ENCODE assay signal across 13 cellular contexts in the genomic region with DNA sequence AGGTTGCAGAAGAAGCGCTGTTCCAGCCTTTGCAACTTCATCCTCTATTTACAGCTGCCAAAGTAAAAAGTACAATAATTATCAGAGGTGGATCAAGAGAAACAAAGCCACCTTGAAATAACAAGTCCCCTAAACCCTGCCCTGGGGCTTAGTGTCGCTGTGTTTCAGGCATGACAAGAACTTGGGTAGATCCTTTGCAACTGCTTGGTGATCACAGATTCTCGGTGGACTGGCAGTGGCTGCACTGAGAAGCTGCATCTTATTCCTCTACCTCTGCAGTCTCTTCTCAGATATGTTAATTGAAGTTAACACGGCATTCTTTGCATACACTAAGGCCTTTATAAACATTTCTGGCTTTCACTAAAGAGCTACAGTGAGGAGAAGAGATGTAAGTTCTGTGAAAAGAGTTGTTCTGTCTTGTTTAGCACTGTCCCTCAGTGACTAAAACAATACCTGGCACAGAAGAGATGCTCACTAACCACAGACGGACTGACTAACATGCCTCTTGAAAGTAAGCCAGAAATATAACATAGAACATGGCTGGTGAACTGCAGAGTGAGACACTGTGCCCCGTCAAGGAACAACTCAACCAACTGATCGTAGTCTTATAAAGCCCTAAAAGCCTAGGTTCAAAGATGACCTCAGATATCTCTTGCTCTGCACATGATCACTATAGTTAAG.
A peak's percentile ranks its signal among the peaks of the same experiment; 100 is the strongest.
DNase-seq lines count a peak whose midpoint lies in the region; ATAC-seq, FAIRE-seq and TF ChIP-seq lines count a peak whose summit lies in the region.
"Had no signal": no experiment of that assay in that cellular context is flagged by ENCODE, and none has a peak within 500 bp of the region (broad histone marks: within the 10 kb centered on the region; RNA-seq: fewer than 3 reads in every experiment).

No MANE protein-coding gene starts in this region.

- no peaks in the 10 kb centered on the region for H3K36me3 Mint-ChIP-seq in stimulated activated effector memory CD8-positive, alpha-beta T cell treated with anti-CD3 and anti-CD28 coated beads, Interleukin-12 subunit alpha, Interleukin-12 subunit beta, amount 100 ng/mL, for 72 hours

- H4K91ac ChIP-seq in H1 (replicated peaks; ENCODE audit: insufficient read length, low read length), result no peak overlapping the region

- H3K9me3 ChIP-seq in cardiac muscle cell (ENCODE audit: low read depth), result no peaks in the 10 kb centered on the region
- no peaks in the 10 kb centered on the region for H3K9me3 ChIP-seq in right atrium auricular region
- no peaks in the 10 kb centered on the region for H3K9me3 ChIP-seq in H1 (ENCODE audit: insufficient read depth in 2 of 2, low read depth in 1 of 2, low read length in 1 of 2)
- H3K9me3 ChIP-seq: left lung had no signal

- no peak overlapping the region for H2BK15ac ChIP-seq in H1 (ENCODE audit: low read length)

- no peaks in the 10 kb centered on the region for H3K23me2 ChIP-seq in H1 (ENCODE audit: low read depth, low read length)

- no peak overlapping the region for H3K56ac ChIP-seq in H1 (replicated peaks; ENCODE audit: insufficient read length, low read depth, low read length)

- no peak for TF ChIP-seq CTCF in cardiac muscle cell (IDR thresholded peaks at IDR 0.05; ENCODE audit: low read depth, low read length)
- no peak for TF ChIP-seq CTCF in right atrium auricular region (IDR thresholded peaks at IDR 0.05)
- TF ChIP-seq CTCF in H1 (IDR thresholded peaks at IDR 0.05; ENCODE audit: control extremely low read depth in 1 of 3, insufficient read depth in 1 of 3, low read depth in 1 of 3, low read length in 3 of 3), result no peak

- H4K5ac ChIP-seq in H1 (ENCODE audit: insufficient read length, low read depth, low read length), result no peak overlapping the region

- H3K79me2 ChIP-seq in H1 (ENCODE audit: control insufficient read depth in 1 of 2, insufficient read depth in 2 of 2, low read length in 2 of 2), result no peaks in the 10 kb centered on the region

- H3K23ac ChIP-seq in H1 (ENCODE audit: insufficient read length), result no peak overlapping the region

- H3K4me1 ChIP-seq in cardiac muscle cell (ENCODE audit: low read depth) (peaks cover 66% of the 10 kb centered on the region), right atrium auricular region (peaks cover 0 to 40% of the 10 kb centered on the region in 2 donors), H1 (replicated peaks in 1 of 4; ENCODE audit: control insufficient read depth in 3 of 4, insufficient read depth in 4 of 4, low read length in 3 of 4) (peaks cover 0 to 12% (median 3%) of the 10 kb centered on the region in 4 experiments; a peak in 4 of 7 replicates)
- H3K4me1 ChIP-seq: parathyroid adenoma had no signal

- no peak overlapping the region for H2BK5ac ChIP-seq in H1 (ENCODE audit: low read depth, low read length)

- H2BK120ac ChIP-seq in H1 (replicated peaks; ENCODE audit: low read depth, low read length), result no peak overlapping the region

- H3K27me3 ChIP-seq in cardiac muscle cell, result no peaks in the 10 kb centered on the region
- no peaks in the 10 kb centered on the region for H3K27me3 ChIP-seq in right atrium auricular region
- no peaks in the 10 kb centered on the region for H3K27me3 ChIP-seq in H1 (replicated peaks in 1 of 4; ENCODE audit: control insufficient read depth in 3 of 4, extremely low read depth in 1 of 4, insufficient read depth in 3 of 4, low read length in 3 of 4)
- H3K27me3 ChIP-seq: left lung had no signal

- H3K4me1 Mint-ChIP-seq in stimulated activated effector memory CD8-positive, alpha-beta T cell treated with anti-CD3 and anti-CD28 coated beads, Interleukin-12 subunit alpha, Interleukin-12 subunit beta, amount 100 ng/mL, for 72 hours, result peaks cover 14% of the 10 kb centered on the region

- no peak overlapping the region for H4K8ac ChIP-seq in H1 (ENCODE audit: extremely low read depth, insufficient read depth, low read length)

- 0 out of 4 replicates have a peak overlapping the region, but pooled peaks have one; percentile 3 to 19 for H3K4me2 ChIP-seq in H1 (ENCODE audit: insufficient read depth in 1 of 2, low read depth in 2 of 2, low read length in 2 of 2)

- TF ChIP-seq EP300 in H1 (IDR thresholded peaks at IDR 0.05; ENCODE audit: borderline replicate concordance in 1 of 2, low read depth in 2 of 2, low read length in 2 of 2), result no peak

- H2BK12ac ChIP-seq in H1 (ENCODE audit: low read depth, low read length), result no peak overlapping the region

- H2BK20ac ChIP-seq in H1 (ENCODE audit: low read length), result no peak overlapping the region

- no peaks in the 10 kb centered on the region for H4K20me1 ChIP-seq in H1 (replicated peaks in 1 of 2; ENCODE audit: control insufficient read depth in 1 of 2, insufficient read depth in 2 of 2, low read length in 2 of 2)

- no peak overlapping the region for H3K4ac ChIP-seq in H1 (replicated peaks; ENCODE audit: insufficient read length, low read depth, low read length)

- CTCF ChIA-PET in H1 (lab: Charles Lee; ENCODE audit: partially characterized antibody), result interaction anchor here (1.1 to 2.0 kb wide), 5 partner anchors 47 to 297 kb away, joined by 3 to 6 read pairs (median 4); partner anchors contain the start of gene MLLT3

- H2AFZ ChIP-seq in H1 (ENCODE audit: low read length), result no peak overlapping the region
- H2AFZ ChIP-seq: parathyroid adenoma had no signal

- H3K79me1 ChIP-seq in H1 (ENCODE audit: low read depth, low read length), result no peaks in the 10 kb centered on the region

- no peak overlapping the region for H3K4me3 ChIP-seq in cardiac muscle cell
- H3K4me3 ChIP-seq in right atrium auricular region, result no peak overlapping the region
- H3K4me3 ChIP-seq in H1 (ENCODE audit: extremely low read depth in 1 of 4, insufficient read depth in 2 of 4, low read depth in 3 of 4, low read length in 4 of 4), result no peak overlapping the region
- H3K4me3 ChIP-seq: left lung had no signal

- POLR2A ChIA-PET in H1 (lab: Charles Lee; ENCODE audit: partially characterized antibody), result interaction anchor here (0.6 to 0.9 kb wide), 2 partner anchors 10 to 184 kb away, joined by 3 to 4 read pairs; no protein-coding TSS in a partner anchor

- no peak overlapping the region for H3K14ac ChIP-seq in H1 (ENCODE audit: insufficient read length)

- FAIRE-seq in H1 (lab: Jason Lieb, UNC), result no peak
- FAIRE-seq: G401.6 had no signal

- ATAC-seq in stimulated activated effector memory CD8-positive, alpha-beta T cell treated with anti-CD3 and anti-CD28 coated beads, Interleukin-12 subunit alpha, Interleukin-12 subunit beta, amount 100 ng/mL, for 72 hours, result peak; percentile 99
- ATAC-seq: left lung had no signal

- H3K27ac Mint-ChIP-seq in stimulated activated effector memory CD8-positive, alpha-beta T cell treated with anti-CD3 and anti-CD28 coated beads, Interleukin-12 subunit alpha, Interleukin-12 subunit beta, amount 100 ng/mL, for 72 hours, result no peak overlapping the region

- no peak overlapping the region for H3K18ac ChIP-seq in H1 (ENCODE audit: extremely low read depth, low read length)

- no peaks in the 10 kb centered on the region for H3K9me3 Mint-ChIP-seq in stimulated activated effector memory CD8-positive, alpha-beta T cell treated with anti-CD3 and anti-CD28 coated beads, Interleukin-12 subunit alpha, Interleukin-12 subunit beta, amount 100 ng/mL, for 72 hours

- H3K9ac ChIP-seq in H1 (replicated peaks in 1 of 4; ENCODE audit: extremely low read depth in 1 of 4, low read depth in 3 of 4, low read length in 3 of 4), result no peak overlapping the region
- H3K9ac ChIP-seq: parathyroid adenoma had no signal

- no peak overlapping the region for H3K4me3 Mint-ChIP-seq in stimulated activated effector memory CD8-positive, alpha-beta T cell treated with anti-CD3 and anti-CD28 coated beads, Interleukin-12 subunit alpha, Interleukin-12 subunit beta, amount 100 ng/mL, for 72 hours

- H2AK5ac ChIP-seq in H1 (ENCODE audit: low read depth, low read length), result no peak overlapping the region

- no peak for TF ChIP-seq RAD21 in H1 (IDR thresholded peaks at IDR 0.05 in 1 of 2, conservative IDR thresholded peaks at IDR 0.05 in 1 of 2; ENCODE audit: low read depth in 2 of 2, low read length in 2 of 2)

- DNase-seq in cardiac muscle cell (ENCODE audit: low read depth in 1 of 2, low spot score in 1 of 2), result peak in 1 of 2 donors; percentile 17
- DNase-seq in right atrium auricular region (ENCODE audit: low spot score), result no peak
- DNase-seq in HT1080 (ENCODE audit: low read depth), result peak; percentile 70
- DNase-seq in H1 (ENCODE audit: low read depth in 1 of 2, low spot score in 2 of 2), result no peak
- DNase-seq in stimulated activated effector memory CD8-positive, alpha-beta T cell treated with anti-CD3 and anti-CD28 coated beads, Interleukin-12 subunit alpha, Interleukin-12 subunit beta, amount 100 ng/mL, for 72 hours (ENCODE audit: low spot score in 2 of 2), result no peak
- DNase-seq in activated gamma-delta T cell treated with Interleukin-2 at 50 U/mL for 16 hours, result no peak
- DNase-seq in NCI-H2171 treated with DMSO at 0.1 percent for 48 hours (lab: John Stamatoyannopoulos, UW), result no peak
- DNase-seq in stimulated activated CD4-positive, alpha-beta T cell treated with anti-CD3 and anti-CD28 coated beads, Interleukin-4, amount 100 ng/mL, for 1 hour, result no peak
- DNase-seq: left lung, NCI-H1092 treated with DMSO at 0.1 percent for 48 hours, NCI-H774 had no signal

- 79% methylated on average over 7 of the region's 7 CpGs; no CpG with 5 or more reads in 1 of the 2 experiments for WGBS in H1 (ENCODE audit: extremely low coverage in 1 of 2, insufficient coverage in 1 of 2, insufficient read length in 1 of 2, insufficient replicate concordance in 2 of 2, low coverage in 1 of 2, low lambda C conversion rate in 2 of 2, missing lambda C conversion rate in 1 of 2), 2 experiments

- no peak for TF ChIP-seq POLR2A in H1 (IDR thresholded peaks at IDR 0.05; ENCODE audit: control extremely low read depth in 1 of 2, low read depth in 2 of 2, low read length in 2 of 2)

- H3K36me3 ChIP-seq in cardiac muscle cell (no peaks in the 10 kb centered on the region), right atrium auricular region (no peaks in the 10 kb centered on the region), H1 (ENCODE audit: control insufficient read depth in 2 of 4, insufficient read depth in 4 of 4, low read length in 3 of 4) (no peaks in the 10 kb centered on the region)
- H3K36me3 ChIP-seq: left lung had no signal

- H3K27ac ChIP-seq in cardiac muscle cell, result peak overlapping the region; percentile 82
- no peak overlapping the region for H3K27ac ChIP-seq in right atrium auricular region
- no peak overlapping the region for H3K27ac ChIP-seq in H1 (ENCODE audit: low read depth, low read length)
- H3K27ac ChIP-seq: left lung, parathyroid adenoma had no signal

TF ChIP-seq in H1, 55 proteins besides CTCF, POLR2A, EP300 and RAD21 (continues in another document):
- TF ChIP-seq RNF2 (IDR thresholded peaks at IDR 0.05; ENCODE audit: borderline replicate concordance, low read depth, low read length, missing control alignments, poor library complexity, severe bottlenecking), result no peak
- TF ChIP-seq, protein P1, sequence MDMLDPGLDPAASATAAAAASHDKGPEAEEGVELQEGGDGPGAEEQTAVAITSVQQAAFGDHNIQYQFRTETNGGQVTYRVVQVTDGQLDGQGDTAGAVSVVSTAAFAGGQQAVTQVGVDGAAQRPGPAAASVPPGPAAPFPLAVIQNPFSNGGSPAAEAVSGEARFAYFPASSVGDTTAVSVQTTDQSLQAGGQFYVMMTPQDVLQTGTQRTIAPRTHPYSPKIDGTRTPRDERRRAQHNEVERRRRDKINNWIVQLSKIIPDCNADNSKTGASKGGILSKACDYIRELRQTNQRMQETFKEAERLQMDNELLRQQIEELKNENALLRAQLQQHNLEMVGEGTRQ (IDR thresholded peaks at IDR 0.05; ENCODE audit: low read length), result no peak
